9 cellular contexts compared by ENCODE assay signal in the genomic region with DNA sequence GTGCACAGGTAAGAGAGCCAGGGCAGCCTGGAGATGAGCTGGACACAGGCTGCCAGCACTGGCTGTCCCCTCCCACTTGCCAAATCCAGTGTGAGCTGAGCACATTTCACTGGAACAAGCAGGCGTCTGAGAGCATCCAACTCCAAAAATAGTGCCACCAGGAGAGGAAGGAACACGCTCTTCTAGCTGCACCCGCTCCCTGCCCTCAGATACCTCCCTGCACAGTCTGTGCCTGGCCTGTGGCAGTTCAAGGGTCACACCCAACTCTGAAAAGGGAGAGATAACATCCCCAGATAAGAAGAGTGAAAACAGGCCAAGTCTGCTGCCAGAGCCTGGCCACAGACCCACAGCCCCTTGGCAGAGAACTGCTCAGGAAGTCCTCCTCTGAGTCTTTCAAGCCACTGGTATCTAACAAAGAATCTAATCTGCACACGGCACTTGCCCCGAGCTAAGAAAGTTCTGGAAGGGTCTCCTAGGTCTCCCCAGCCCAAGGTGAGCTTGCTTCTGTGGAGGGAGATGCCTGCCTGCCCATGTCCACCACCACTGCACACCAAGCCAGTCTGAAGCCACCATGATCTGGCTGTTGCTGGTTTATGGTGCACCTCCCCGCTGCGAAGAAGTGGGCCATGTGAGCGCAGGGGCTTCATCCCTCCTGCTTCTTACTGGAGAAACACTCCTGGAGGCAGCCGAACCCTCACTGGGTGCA. TPM values are rescaled to one million over a fixed set of nuclear protein-coding genes. Genes with fewer than 3 reads are reported as not detected.
A peak's percentile ranks its signal among the peaks of the same experiment; 100 is the strongest.
DNase-seq lines count a peak whose midpoint lies in the region; ATAC-seq and TF ChIP-seq lines count a peak whose summit lies in the region.
"Had no signal": no experiment of that assay in that cellular context is flagged by ENCODE, and none has a peak within 500 bp of the region (broad histone marks: within the 10 kb centered on the region; RNA-seq: fewer than 3 reads in every experiment).

No MANE protein-coding gene starts in this region.

- no peaks in the 10 kb centered on the region for H3K9me3 ChIP-seq in Caco-2
- H3K9me3 ChIP-seq in T-helper 17 cell (ENCODE audit: control insufficient read depth, low read length, poor library complexity, severe bottlenecking): no peaks in the 10 kb centered on the region
- H3K9me3 ChIP-seq in duodenal mucosa (ENCODE audit: control insufficient read depth in 1 of 2, low read length in 2 of 2): no peaks in the 10 kb centered on the region
- no peaks in the 10 kb centered on the region for H3K9me3 ChIP-seq in neural progenitor cell (ENCODE audit: low read depth)

- H3K27me3 ChIP-seq in Caco-2 (replicated peaks; ENCODE audit: control insufficient read depth, insufficient read depth, low read length) (no peaks in the 10 kb centered on the region), duodenal mucosa (ENCODE audit: control insufficient read depth in 1 of 2, insufficient read depth in 2 of 2, low read length in 2 of 2) (no peaks in the 10 kb centered on the region), neural progenitor cell (no peaks in the 10 kb centered on the region), brain microvascular endothelial cell (replicated peaks) (no peaks in the 10 kb centered on the region)

- intact Hi-C loops in Caco-2 (cut with micrococcal nuclease; ENCODE audit: unreplicated experiment): no loop called here

- H3K36me3 Mint-ChIP-seq in Caco-2 (ENCODE audit: insufficient read depth, unreplicated experiment): peaks cover 4% of the 10 kb centered on the region
- H3K36me3 Mint-ChIP-seq in T-helper 17 cell (ENCODE audit: low read depth): no peaks in the 10 kb centered on the region
- H3K36me3 Mint-ChIP-seq in neural progenitor cell: no peaks in the 10 kb centered on the region

- H2AFZ ChIP-seq in neural progenitor cell (replicated peaks): no peak overlapping the region

- peaks cover 32% of the 10 kb centered on the region for H3K79me2 ChIP-seq in neural progenitor cell (ENCODE audit: low read depth)

- TF ChIP-seq CTCF in Caco-2 (IDR thresholded peaks at IDR 0.05; ENCODE audit: insufficient read depth in 1 of 2, low read depth in 1 of 2, low read length in 1 of 2, severe bottlenecking in 1 of 2, unreplicated experiment in 1 of 2) (no peak), neural progenitor cell (IDR thresholded peaks at IDR 0.05) (no peak), brain microvascular endothelial cell (IDR thresholded peaks at IDR 0.05; ENCODE audit: low read depth, low read length, missing control alignments) (no peak)

- H3K27ac ChIP-seq in duodenal mucosa (ENCODE audit: low read depth, low read length): peak overlapping the region; percentile 27
- no peak overlapping the region for H3K27ac ChIP-seq in neural progenitor cell
- no peak overlapping the region for H3K27ac ChIP-seq in brain microvascular endothelial cell
- H3K27ac ChIP-seq: SK-N-MC had no signal

- CTCF ChIA-PET in Caco-2 (lab: Charles Lee): interaction anchor here (2.1 to 2.4 kb wide), 2 partner anchors 14 to 18 kb away, joined by 9 to 11 read pairs; a partner anchor contains a TSS

- H3K4me3 ChIP-seq in Caco-2 (ENCODE audit: low read depth, low read length) (no peak overlapping the region), duodenal mucosa (ENCODE audit: low read depth in 1 of 2, low read length in 2 of 2) (peak overlapping the region; percentile 10 to 43), neural progenitor cell (no peak overlapping the region), brain microvascular endothelial cell (ENCODE audit: low read depth, low read length) (no peak overlapping the region)
- H3K4me3 ChIP-seq: SK-N-MC had no signal

- H3K9me3 Mint-ChIP-seq in Caco-2 (ENCODE audit: unreplicated experiment): no peaks in the 10 kb centered on the region
- H3K9me3 Mint-ChIP-seq in neural progenitor cell: no peaks in the 10 kb centered on the region

- ATAC-seq in T-helper 17 cell (peak; percentile 77), HG02678 (IDR thresholded peaks at IDR 0.05; ENCODE audit: unreplicated experiment) (no peak)

- H3K4me3 Mint-ChIP-seq in Caco-2 (ENCODE audit: unreplicated experiment) (peak overlapping the region; percentile 49), T-helper 17 cell (peak overlapping the region; percentile 82), neural progenitor cell (peak overlapping the region; percentile 41)

- peaks cover 86% of the 10 kb centered on the region for H4K20me1 ChIP-seq in neural progenitor cell (ENCODE audit: low read depth)

- BruUV-seq in Caco-2 (replicated peaks; lab: Mats Ljungman, UMichigan): no TSS peak

- H3K4me2 ChIP-seq in neural progenitor cell: no peak overlapping the region

- H3K4me1 ChIP-seq in Caco-2 (peaks cover 43% of the 10 kb centered on the region), duodenal mucosa (ENCODE audit: control insufficient read depth in 1 of 2, insufficient read depth in 2 of 2, low read length in 2 of 2) (peaks cover 68 to 76% of the 10 kb centered on the region in 2 donors), neural progenitor cell (no peaks in the 10 kb centered on the region)

- H3K36me3 ChIP-seq in Caco-2 (ENCODE audit: control insufficient read depth, insufficient read depth, low read length) (no peaks in the 10 kb centered on the region), duodenal mucosa (ENCODE audit: control insufficient read depth in 1 of 2, insufficient read depth in 2 of 2, low read length in 2 of 2) (no peaks in the 10 kb centered on the region), neural progenitor cell (no peaks in the 10 kb centered on the region), brain microvascular endothelial cell (replicated peaks) (no peaks in the 10 kb centered on the region)

- no peaks in the 10 kb centered on the region for H3F3A ChIP-seq in neural progenitor cell (ENCODE audit: low read depth)

- DNase-seq in Caco-2 (no peak), T-helper 17 cell (peak in 1 of 3 donors; percentile 35), neural progenitor cell (ENCODE audit: low spot score) (no peak), NCI-H82 (lab: John Stamatoyannopoulos, UW) (no peak), NCI-H1417 (lab: John Stamatoyannopoulos, UW) (no peak), brain microvascular endothelial cell (no peak)

- H3K27ac Mint-ChIP-seq in Caco-2 (ENCODE audit: unreplicated experiment): peak overlapping the region; percentile 76
- H3K27ac Mint-ChIP-seq in T-helper 17 cell: peak overlapping the region; percentile 97
- H3K27ac Mint-ChIP-seq in neural progenitor cell: peak overlapping the region; percentile 88

- peaks cover 33% of the 10 kb centered on the region for H3K4me1 Mint-ChIP-seq in Caco-2 (ENCODE audit: low read depth, unreplicated experiment)
- H3K4me1 Mint-ChIP-seq in T-helper 17 cell: peaks cover 58% of the 10 kb centered on the region
- peaks cover 20% of the 10 kb centered on the region for H3K4me1 Mint-ChIP-seq in neural progenitor cell

- no peaks in the 10 kb centered on the region for H3K27me3 Mint-ChIP-seq in Caco-2 (ENCODE audit: insufficient read depth, unreplicated experiment)
- no peaks in the 10 kb centered on the region for H3K27me3 Mint-ChIP-seq in T-helper 17 cell
- H3K27me3 Mint-ChIP-seq in neural progenitor cell (ENCODE audit: insufficient read depth, low read depth): no peaks in the 10 kb centered on the region

- POLR2A ChIA-PET in Caco-2 (lab: Charles Lee): interaction anchor here (0.9 kb wide), 1 partner anchor 10 kb away, joined by 3 read pairs; no protein-coding TSS in a partner anchor

- in situ Hi-C loops in brain microvascular endothelial cell (cut with HindIII; ENCODE audit: low pct_ligation_motif_present, low sequenced_read_pairs): no loop called here

- H3K9ac ChIP-seq in duodenal mucosa (ENCODE audit: low read depth in 1 of 2, low read length in 2 of 2) (peak overlapping the region; percentile 50 to 54), neural progenitor cell (no peak overlapping the region)

RNA-seq across cellular contexts. Expression of a gene that starts 14.7 kb away (rescaled TPM):
- total RNA-seq in Caco-2 (2022) (11.2 and 12.1 TPM in 2 replicates), T-helper 17 cell (10 to 100 TPM; 51.0 to 62.8 TPM), neural progenitor cell (ENCODE audit: low replicate concordance) (2.9 and 9.8 TPM in 2 replicates)

RNA-seq across cellular contexts. Expression of a gene that starts 36.2 kb away (rescaled TPM):
- total RNA-seq in Caco-2 (2022) (174 and 184 TPM in 2 replicates), T-helper 17 cell (100 to 1,000 TPM; 149 to 186 TPM), neural progenitor cell (ENCODE audit: low replicate concordance) (115 and 418 TPM in 2 replicates)

RNA-seq across cellular contexts. Expression of a gene that starts 50.5 kb away (rescaled TPM):
- 77.5 and 80.2 TPM in 2 replicates for total RNA-seq in Caco-2 (2022)
- total RNA-seq in T-helper 17 cell: 10 to 100 TPM; 69.6 to 78.5 TPM
- total RNA-seq in neural progenitor cell (ENCODE audit: low replicate concordance): 82.7 and 151 TPM in 2 replicates

Comparison
In these comparisons a context has a peak if more than half of its experiments do, and no peak if none do; other contexts are left out.
1. H3K4me3 ChIP-seq: peak in duodenal mucosa (2 of 2); none in Caco-2 (single experiment), neural progenitor cell (single experiment) and brain microvascular endothelial cell (single experiment).
2. Peak in every context shown above with its lines, with median percentiles within 50 percentile points of each other: H3K27ac Mint-ChIP-seq and H3K4me3 Mint-ChIP-seq.